ENCODE assay signal across 1 cellular context in genomic region chr2:219160186-219161017, GRCh38.
A peak's percentile ranks its signal among the peaks of the same experiment; 100 is the strongest.
TF ChIP-seq lines count a peak whose summit lies in the region.

Gene NHEJ1 (minus strand): TSS chr2:219160815. CDS start chr2:219158362, 2,453 bp downstream.

TF ChIP-seq in HepG2, 621 proteins besides CTCF, POLR2A, EP300 and RAD21 (continues in another document):
- no peak for TF ChIP-seq ZHX2 (IDR thresholded peaks at IDR 0.05; ENCODE audit: low read depth)
- TF ChIP-seq ZHX2 (CRISPR knock-in tag; IDR thresholded peaks at IDR 0.05; ENCODE audit: borderline replicate concordance) = peak; percentile 19; the same call in 1 of the 2 replicates
- TF ChIP-seq, protein P1, sequence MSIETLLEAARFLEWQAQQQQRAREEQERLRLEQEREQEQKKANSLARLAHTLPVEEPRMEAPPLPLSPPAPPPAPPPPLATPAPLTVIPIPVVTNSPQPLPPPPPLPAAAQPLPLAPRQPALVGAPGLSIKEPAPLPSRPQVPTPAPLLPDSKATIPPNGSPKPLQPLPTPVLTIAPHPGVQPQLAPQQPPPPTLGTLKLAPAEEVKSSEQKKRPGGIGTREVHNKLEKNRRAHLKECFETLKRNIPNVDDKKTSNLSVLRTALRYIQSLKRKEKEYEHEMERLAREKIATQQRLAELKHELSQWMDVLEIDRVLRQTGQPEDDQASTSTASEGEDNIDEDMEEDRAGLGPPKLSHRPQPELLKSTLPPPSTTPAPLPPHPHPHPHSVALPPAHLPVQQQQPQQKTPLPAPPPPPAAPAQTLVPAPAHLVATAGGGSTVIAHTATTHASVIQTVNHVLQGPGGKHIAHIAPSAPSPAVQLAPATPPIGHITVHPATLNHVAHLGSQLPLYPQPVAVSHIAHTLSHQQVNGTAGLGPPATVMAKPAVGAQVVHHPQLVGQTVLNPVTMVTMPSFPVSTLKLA (IDR thresholded peaks at IDR 0.05) = peak; percentile 5; the same call in 1 of the 2 replicates
- TF ChIP-seq PTBP1 (IDR thresholded peaks at IDR 0.05; ENCODE audit: low read depth, low read length, poor library complexity, severe bottlenecking) = no peak
- TF ChIP-seq MYC (CRISPR knock-in tag; IDR thresholded peaks at IDR 0.05; ENCODE audit: borderline replicate concordance) = peak; percentile 94
- TF ChIP-seq ZNF883 (CRISPR knock-in tag; IDR thresholded peaks at IDR 0.05; ENCODE audit: not compliant biosample characterization) = peak; percentile 87
- TF ChIP-seq ZNF839 (CRISPR knock-in tag; IDR thresholded peaks at IDR 0.05; ENCODE audit: borderline replicate concordance) = peak; percentile 97
- TF ChIP-seq ZBTB46 (CRISPR knock-in tag; IDR thresholded peaks at IDR 0.05; ENCODE audit: borderline replicate concordance) = no peak
- peak; percentile 98 for TF ChIP-seq EED (CRISPR knock-in tag; IDR thresholded peaks at IDR 0.05)
- peak; percentile 87 for TF ChIP-seq JARID2 (CRISPR knock-in tag; IDR thresholded peaks at IDR 0.05; ENCODE audit: insufficient replicate concordance)
- no peak for TF ChIP-seq PRPF4 (IDR thresholded peaks at IDR 0.05; ENCODE audit: low read depth, low read length, poor library complexity, severe bottlenecking)
- no peak for TF ChIP-seq ZNF530 (CRISPR knock-in tag; IDR thresholded peaks at IDR 0.05; ENCODE audit: low read depth)
- no peak for TF ChIP-seq MAFK (conservative IDR thresholded peaks at IDR 0.05 in 1 of 2, IDR thresholded peaks at IDR 0.05 in 1 of 2; ENCODE audit: low read length in 2 of 2)
- TF ChIP-seq, protein P2, sequence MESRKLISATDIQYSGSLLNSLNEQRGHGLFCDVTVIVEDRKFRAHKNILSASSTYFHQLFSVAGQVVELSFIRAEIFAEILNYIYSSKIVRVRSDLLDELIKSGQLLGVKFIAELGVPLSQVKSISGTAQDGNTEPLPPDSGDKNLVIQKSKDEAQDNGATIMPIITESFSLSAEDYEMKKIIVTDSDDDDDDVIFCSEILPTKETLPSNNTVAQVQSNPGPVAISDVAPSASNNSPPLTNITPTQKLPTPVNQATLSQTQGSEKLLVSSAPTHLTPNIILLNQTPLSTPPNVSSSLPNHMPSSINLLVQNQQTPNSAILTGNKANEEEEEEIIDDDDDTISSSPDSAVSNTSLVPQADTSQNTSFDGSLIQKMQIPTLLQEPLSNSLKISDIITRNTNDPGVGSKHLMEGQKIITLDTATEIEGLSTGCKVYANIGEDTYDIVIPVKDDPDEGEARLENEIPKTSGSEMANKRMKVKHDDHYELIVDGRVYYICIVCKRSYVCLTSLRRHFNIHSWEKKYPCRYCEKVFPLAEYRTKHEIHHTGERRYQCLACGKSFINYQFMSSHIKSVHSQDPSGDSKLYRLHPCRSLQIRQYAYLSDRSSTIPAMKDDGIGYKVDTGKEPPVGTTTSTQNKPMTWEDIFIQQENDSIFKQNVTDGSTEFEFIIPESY (CRISPR knock-in tag; IDR thresholded peaks at IDR 0.05) = 0 out of 2 replicates have a peak, but pooled peaks have one; percentile 22
- TF ChIP-seq HOXA5 (CRISPR knock-in tag; IDR thresholded peaks at IDR 0.05) = peak; percentile 96
- TF ChIP-seq, protein P3, sequence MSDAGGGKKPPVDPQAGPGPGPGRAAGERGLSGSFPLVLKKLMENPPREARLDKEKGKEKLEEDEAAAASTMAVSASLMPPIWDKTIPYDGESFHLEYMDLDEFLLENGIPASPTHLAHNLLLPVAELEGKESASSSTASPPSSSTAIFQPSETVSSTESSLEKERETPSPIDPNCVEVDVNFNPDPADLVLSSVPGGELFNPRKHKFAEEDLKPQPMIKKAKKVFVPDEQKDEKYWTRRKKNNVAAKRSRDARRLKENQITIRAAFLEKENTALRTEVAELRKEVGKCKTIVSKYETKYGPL (CRISPR knock-in tag; IDR thresholded peaks at IDR 0.05) = 0 out of 2 replicates have a peak, but pooled peaks have one; percentile 57
- TF ChIP-seq, protein P4, sequence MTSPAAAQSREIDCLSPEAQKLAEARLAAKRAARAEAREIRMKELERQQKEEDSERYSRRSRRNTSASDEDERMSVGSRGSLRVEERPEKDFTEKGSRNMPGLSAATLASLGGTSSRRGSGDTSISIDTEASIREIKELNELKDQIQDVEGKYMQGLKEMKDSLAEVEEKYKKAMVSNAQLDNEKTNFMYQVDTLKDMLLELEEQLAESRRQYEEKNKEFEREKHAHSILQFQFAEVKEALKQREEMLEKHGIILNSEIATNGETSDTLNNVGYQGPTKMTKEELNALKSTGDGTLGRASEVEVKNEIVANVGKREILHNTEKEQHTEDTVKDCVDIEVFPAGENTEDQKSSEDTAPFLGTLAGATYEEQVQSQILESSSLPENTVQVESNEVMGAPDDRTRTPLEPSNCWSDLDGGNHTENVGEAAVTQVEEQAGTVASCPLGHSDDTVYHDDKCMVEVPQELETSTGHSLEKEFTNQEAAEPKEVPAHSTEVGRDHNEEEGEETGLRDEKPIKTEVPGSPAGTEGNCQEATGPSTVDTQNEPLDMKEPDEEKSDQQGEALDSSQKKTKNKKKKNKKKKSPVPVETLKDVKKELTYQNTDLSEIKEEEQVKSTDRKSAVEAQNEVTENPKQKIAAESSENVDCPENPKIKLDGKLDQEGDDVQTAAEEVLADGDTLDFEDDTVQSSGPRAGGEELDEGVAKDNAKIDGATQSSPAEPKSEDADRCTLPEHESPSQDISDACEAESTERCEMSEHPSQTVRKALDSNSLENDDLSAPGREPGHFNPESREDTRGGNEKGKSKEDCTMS (CRISPR knock-in tag; conservative IDR thresholded peaks at IDR 0.05) = no peak
- TF ChIP-seq POLR2AphosphoS5 (IDR thresholded peaks at IDR 0.05; ENCODE audit: low read depth, low read length) = peak; percentile 89
- TF ChIP-seq, protein P5, sequence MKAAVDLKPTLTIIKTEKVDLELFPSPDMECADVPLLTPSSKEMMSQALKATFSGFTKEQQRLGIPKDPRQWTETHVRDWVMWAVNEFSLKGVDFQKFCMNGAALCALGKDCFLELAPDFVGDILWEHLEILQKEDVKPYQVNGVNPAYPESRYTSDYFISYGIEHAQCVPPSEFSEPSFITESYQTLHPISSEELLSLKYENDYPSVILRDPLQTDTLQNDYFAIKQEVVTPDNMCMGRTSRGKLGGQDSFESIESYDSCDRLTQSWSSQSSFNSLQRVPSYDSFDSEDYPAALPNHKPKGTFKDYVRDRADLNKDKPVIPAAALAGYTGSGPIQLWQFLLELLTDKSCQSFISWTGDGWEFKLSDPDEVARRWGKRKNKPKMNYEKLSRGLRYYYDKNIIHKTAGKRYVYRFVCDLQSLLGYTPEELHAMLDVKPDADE (CRISPR knock-in tag; IDR thresholded peaks at IDR 0.05) = no peak
- 0 out of 2 replicates have a peak, but pooled peaks have one; percentile 78 for TF ChIP-seq XBP1 (CRISPR knock-in tag; IDR thresholded peaks at IDR 0.05)
- TF ChIP-seq ARNT2 (CRISPR knock-in tag; IDR thresholded peaks at IDR 0.05; ENCODE audit: low read depth) = peak; percentile 80
- TF ChIP-seq, protein P6, sequence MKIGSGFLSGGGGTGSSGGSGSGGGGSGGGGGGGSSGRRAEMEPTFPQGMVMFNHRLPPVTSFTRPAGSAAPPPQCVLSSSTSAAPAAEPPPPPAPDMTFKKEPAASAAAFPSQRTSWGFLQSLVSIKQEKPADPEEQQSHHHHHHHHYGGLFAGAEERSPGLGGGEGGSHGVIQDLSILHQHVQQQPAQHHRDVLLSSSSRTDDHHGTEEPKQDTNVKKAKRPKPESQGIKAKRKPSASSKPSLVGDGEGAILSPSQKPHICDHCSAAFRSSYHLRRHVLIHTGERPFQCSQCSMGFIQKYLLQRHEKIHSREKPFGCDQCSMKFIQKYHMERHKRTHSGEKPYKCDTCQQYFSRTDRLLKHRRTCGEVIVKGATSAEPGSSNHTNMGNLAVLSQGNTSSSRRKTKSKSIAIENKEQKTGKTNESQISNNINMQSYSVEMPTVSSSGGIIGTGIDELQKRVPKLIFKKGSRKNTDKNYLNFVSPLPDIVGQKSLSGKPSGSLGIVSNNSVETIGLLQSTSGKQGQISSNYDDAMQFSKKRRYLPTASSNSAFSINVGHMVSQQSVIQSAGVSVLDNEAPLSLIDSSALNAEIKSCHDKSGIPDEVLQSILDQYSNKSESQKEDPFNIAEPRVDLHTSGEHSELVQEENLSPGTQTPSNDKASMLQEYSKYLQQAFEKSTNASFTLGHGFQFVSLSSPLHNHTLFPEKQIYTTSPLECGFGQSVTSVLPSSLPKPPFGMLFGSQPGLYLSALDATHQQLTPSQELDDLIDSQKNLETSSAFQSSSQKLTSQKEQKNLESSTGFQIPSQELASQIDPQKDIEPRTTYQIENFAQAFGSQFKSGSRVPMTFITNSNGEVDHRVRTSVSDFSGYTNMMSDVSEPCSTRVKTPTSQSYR (CRISPR knock-in tag; IDR thresholded peaks at IDR 0.05; ENCODE audit: borderline replicate concordance) = peak; percentile 31; the same call in 1 of the 2 replicates
- TF ChIP-seq E2F1 (CRISPR knock-in tag; IDR thresholded peaks at IDR 0.05) = no peak; the same call in 1 of the 2 replicates
- TF ChIP-seq ZNF773 (CRISPR knock-in tag; IDR thresholded peaks at IDR 0.05; ENCODE audit: borderline replicate concordance) = peak; percentile 32; the same call in 1 of the 2 replicates
- TF ChIP-seq ZNF556 (CRISPR knock-in tag; IDR thresholded peaks at IDR 0.05; ENCODE audit: borderline replicate concordance) = peak; percentile 41; the same call in 1 of the 2 replicates
- peak; percentile 56 for TF ChIP-seq HMG20B (CRISPR knock-in tag; conservative IDR thresholded peaks at IDR 0.05)
- TF ChIP-seq, protein P7, sequence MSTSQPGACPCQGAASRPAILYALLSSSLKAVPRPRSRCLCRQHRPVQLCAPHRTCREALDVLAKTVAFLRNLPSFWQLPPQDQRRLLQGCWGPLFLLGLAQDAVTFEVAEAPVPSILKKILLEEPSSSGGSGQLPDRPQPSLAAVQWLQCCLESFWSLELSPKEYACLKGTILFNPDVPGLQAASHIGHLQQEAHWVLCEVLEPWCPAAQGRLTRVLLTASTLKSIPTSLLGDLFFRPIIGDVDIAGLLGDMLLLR (CRISPR knock-in tag; IDR thresholded peaks at IDR 0.05) = peak; percentile 14; the same call in 1 of the 2 replicates
- TF ChIP-seq YEATS2 (CRISPR knock-in tag; IDR thresholded peaks at IDR 0.05; ENCODE audit: borderline replicate concordance) = peak; percentile 81
- peak; percentile 60; the same call in 1 of the 3 replicates for TF ChIP-seq MXI1 (IDR thresholded peaks at IDR 0.05; ENCODE audit: borderline replicate concordance, low read depth, low read length)
- no peak; the same call in none of the 2 replicates for TF ChIP-seq TFDP2 (CRISPR knock-in tag; IDR thresholded peaks at IDR 0.05)
- TF ChIP-seq KDM3A (CRISPR knock-in tag; IDR thresholded peaks at IDR 0.05; ENCODE audit: low read depth) = peak; percentile 70; the same call in 1 of the 2 replicates
